In the genomic region with DNA sequence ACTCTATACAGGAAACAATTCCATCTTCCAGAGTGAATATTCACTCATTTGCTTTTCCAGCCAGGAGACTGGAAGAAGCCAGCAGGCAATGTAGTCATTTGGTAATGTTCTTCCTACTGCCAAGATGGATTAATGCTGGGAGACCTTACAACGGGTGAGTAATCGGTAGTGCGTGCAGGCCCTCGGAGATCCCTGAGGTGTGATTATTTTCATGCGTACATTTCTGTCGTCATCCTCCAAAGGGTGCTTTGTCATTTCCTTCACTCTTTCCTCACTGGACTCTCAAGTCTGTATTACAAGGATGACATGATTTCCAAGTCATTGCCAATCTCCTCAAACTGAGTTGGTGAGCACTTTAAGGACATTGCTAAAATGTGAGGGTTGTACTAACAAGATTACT, we compare ENCODE assay signal across 1 cellular context.
TF ChIP-seq lines count a peak whose summit lies in the region.

No MANE protein-coding gene starts in this region.

TF ChIP-seq in K562, 482 proteins besides CTCF, POLR2A, EP300 and RAD21 (continued from another document):
- TF ChIP-seq BRCA1 (IDR thresholded peaks at IDR 0.05) (no peak), BRCA1 (CRISPR knock-in tag; IDR thresholded peaks at IDR 0.05) (no peak), MAFG (tag; conservative IDR thresholded peaks at IDR 0.05) (0 out of 2 replicates have a peak, but pooled peaks have one; percentile 29), JUN (IDR thresholded peaks at IDR 0.05; ENCODE audit: borderline replicate concordance, low read depth, low read length) (peak; percentile 23; the same call in 1 of the 2 replicates), JUN (CRISPR knock-in tag; IDR thresholded peaks at IDR 0.05; ENCODE audit: borderline replicate concordance) (no peak), CSDE1 (IDR thresholded peaks at IDR 0.05) (no peak), NR2C1 (IDR thresholded peaks at IDR 0.05) (no peak), NR2C1 (tag; IDR thresholded peaks at IDR 0.05) (0 out of 2 replicates have a peak, but pooled peaks have one; percentile 29), PHF20 (IDR thresholded peaks at IDR 0.05; ENCODE audit: partially characterized antibody) (no peak), NCOA1 (IDR thresholded peaks at IDR 0.05; ENCODE audit: low read depth) (0 out of 2 replicates have a peak, but pooled peaks have one; percentile 43), CBX2 (IDR thresholded peaks at IDR 0.05; ENCODE audit: insufficient read depth, low read length, poor library complexity, severe bottlenecking) (no peak), FOSL1 (tag; conservative IDR thresholded peaks at IDR 0.05) (peak; percentile 66), RBM25 (IDR thresholded peaks at IDR 0.05; ENCODE audit: low read depth, low read length, severe bottlenecking) (no peak), SUPT5H (IDR thresholded peaks at IDR 0.05) (no peak), TRIM24 (IDR thresholded peaks at IDR 0.05) (peak; percentile 34 to 40; a peak in 2 of 4 replicates), DPF2 (IDR thresholded peaks at IDR 0.05) (peak; percentile 26; the same call in 1 of the 2 replicates), JUND (IDR thresholded peaks at IDR 0.05; ENCODE audit: borderline replicate concordance, low read depth, low read length) (peak; percentile 41; the same call in 1 of the 2 replicates), JUND (tag; IDR thresholded peaks at IDR 0.05; ENCODE audit: borderline replicate concordance, low read depth, low read length) (peak; percentile 69; the same call in 1 of the 3 replicates), CREM (IDR thresholded peaks at IDR 0.05; ENCODE audit: low read depth) (peak; percentile 81), HNRNPL (IDR thresholded peaks at IDR 0.05; ENCODE audit: low read depth, low read length) (no peak), ZNF589 (CRISPR knock-in tag; IDR thresholded peaks at IDR 0.05; ENCODE audit: low read depth) (peak; percentile 88; the same call in 1 of the 2 replicates), ATF1 (CRISPR knock-in tag; IDR thresholded peaks at IDR 0.05) (no peak), ATF1 (tag; IDR thresholded peaks at IDR 0.05) (peak; percentile 53), SPI1 (IDR thresholded peaks at IDR 0.05; ENCODE audit: borderline replicate concordance, low read depth, low read length) (no peak), GABPA (tag; conservative IDR thresholded peaks at IDR 0.05; ENCODE audit: low read depth) (peak; percentile 55), ZNF121 (CRISPR knock-in tag; conservative IDR thresholded peaks at IDR 0.05) (no peak), BHLHE40 (IDR thresholded peaks at IDR 0.05; ENCODE audit: low read length) (no peak; the same call in 1 of the 2 replicates), CXXC5 (CRISPR knock-in tag; IDR thresholded peaks at IDR 0.05) (peak; percentile 82), U2AF1 (optimal IDR thresholded peaks at IDR 0.05; ENCODE audit: low read depth, low read length) (no peak), GABPB2 (CRISPR knock-in tag; conservative IDR thresholded peaks at IDR 0.05) (no peak), ZNF316 (IDR thresholded peaks at IDR 0.05) (0 out of 2 replicates have a peak, but pooled peaks have one; percentile 14), RBM17 (IDR thresholded peaks at IDR 0.05; ENCODE audit: borderline replicate concordance, low read depth, low read length) (no peak), MEIS2 (IDR thresholded peaks at IDR 0.05; ENCODE audit: partially characterized antibody) (peak; percentile 18), L3MBTL2 (IDR thresholded peaks at IDR 0.05) (peak; percentile 73)
- TF ChIP-seq, protein P1, sequence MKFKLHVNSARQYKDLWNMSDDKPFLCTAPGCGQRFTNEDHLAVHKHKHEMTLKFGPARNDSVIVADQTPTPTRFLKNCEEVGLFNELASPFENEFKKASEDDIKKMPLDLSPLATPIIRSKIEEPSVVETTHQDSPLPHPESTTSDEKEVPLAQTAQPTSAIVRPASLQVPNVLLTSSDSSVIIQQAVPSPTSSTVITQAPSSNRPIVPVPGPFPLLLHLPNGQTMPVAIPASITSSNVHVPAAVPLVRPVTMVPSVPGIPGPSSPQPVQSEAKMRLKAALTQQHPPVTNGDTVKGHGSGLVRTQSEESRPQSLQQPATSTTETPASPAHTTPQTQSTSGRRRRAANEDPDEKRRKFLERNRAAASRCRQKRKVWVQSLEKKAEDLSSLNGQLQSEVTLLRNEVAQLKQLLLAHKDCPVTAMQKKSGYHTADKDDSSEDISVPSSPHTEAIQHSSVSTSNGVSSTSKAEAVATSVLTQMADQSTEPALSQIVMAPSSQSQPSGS (CRISPR knock-in tag; IDR thresholded peaks at IDR 0.05) = no peak
- TF ChIP-seq, protein P2, sequence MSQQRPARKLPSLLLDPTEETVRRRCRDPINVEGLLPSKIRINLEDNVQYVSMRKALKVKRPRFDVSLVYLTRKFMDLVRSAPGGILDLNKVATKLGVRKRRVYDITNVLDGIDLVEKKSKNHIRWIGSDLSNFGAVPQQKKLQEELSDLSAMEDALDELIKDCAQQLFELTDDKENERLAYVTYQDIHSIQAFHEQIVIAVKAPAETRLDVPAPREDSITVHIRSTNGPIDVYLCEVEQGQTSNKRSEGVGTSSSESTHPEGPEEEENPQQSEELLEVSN (IDR thresholded peaks at IDR 0.05; ENCODE audit: borderline replicate concordance in 1 of 2, extremely low read depth in 1 of 2, insufficient read depth in 1 of 2, insufficient read length in 1 of 2, low read depth in 1 of 2, low read length in 1 of 2, poor library complexity in 1 of 2, severe bottlenecking in 1 of 2) = peak in 1 of 2 experiments; percentile 17
- TF ChIP-seq, protein P3, sequence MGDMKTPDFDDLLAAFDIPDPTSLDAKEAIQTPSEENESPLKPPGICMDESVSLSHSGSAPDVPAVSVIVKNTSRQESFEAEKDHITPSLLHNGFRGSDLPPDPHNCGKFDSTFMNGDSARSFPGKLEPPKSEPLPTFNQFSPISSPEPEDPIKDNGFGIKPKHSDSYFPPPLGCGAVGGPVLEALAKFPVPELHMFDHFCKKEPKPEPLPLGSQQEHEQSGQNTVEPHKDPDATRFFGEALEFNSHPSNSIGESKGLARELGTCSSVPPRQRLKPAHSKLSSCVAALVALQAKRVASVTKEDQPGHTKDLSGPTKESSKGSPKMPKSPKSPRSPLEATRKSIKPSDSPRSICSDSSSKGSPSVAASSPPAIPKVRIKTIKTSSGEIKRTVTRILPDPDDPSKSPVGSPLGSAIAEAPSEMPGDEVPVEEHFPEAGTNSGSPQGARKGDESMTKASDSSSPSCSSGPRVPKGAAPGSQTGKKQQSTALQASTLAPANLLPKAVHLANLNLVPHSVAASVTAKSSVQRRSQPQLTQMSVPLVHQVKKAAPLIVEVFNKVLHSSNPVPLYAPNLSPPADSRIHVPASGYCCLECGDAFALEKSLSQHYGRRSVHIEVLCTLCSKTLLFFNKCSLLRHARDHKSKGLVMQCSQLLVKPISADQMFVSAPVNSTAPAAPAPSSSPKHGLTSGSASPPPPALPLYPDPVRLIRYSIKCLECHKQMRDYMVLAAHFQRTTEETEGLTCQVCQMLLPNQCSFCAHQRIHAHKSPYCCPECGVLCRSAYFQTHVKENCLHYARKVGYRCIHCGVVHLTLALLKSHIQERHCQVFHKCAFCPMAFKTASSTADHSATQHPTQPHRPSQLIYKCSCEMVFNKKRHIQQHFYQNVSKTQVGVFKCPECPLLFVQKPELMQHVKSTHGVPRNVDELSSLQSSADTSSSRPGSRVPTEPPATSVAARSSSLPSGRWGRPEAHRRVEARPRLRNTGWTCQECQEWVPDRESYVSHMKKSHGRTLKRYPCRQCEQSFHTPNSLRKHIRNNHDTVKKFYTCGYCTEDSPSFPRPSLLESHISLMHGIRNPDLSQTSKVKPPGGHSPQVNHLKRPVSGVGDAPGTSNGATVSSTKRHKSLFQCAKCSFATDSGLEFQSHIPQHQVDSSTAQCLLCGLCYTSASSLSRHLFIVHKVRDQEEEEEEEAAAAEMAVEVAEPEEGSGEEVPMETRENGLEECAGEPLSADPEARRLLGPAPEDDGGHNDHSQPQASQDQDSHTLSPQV (IDR thresholded peaks at IDR 0.05) = 0 out of 2 replicates have a peak, but pooled peaks have one; percentile 20
- TF ChIP-seq, protein P4, sequence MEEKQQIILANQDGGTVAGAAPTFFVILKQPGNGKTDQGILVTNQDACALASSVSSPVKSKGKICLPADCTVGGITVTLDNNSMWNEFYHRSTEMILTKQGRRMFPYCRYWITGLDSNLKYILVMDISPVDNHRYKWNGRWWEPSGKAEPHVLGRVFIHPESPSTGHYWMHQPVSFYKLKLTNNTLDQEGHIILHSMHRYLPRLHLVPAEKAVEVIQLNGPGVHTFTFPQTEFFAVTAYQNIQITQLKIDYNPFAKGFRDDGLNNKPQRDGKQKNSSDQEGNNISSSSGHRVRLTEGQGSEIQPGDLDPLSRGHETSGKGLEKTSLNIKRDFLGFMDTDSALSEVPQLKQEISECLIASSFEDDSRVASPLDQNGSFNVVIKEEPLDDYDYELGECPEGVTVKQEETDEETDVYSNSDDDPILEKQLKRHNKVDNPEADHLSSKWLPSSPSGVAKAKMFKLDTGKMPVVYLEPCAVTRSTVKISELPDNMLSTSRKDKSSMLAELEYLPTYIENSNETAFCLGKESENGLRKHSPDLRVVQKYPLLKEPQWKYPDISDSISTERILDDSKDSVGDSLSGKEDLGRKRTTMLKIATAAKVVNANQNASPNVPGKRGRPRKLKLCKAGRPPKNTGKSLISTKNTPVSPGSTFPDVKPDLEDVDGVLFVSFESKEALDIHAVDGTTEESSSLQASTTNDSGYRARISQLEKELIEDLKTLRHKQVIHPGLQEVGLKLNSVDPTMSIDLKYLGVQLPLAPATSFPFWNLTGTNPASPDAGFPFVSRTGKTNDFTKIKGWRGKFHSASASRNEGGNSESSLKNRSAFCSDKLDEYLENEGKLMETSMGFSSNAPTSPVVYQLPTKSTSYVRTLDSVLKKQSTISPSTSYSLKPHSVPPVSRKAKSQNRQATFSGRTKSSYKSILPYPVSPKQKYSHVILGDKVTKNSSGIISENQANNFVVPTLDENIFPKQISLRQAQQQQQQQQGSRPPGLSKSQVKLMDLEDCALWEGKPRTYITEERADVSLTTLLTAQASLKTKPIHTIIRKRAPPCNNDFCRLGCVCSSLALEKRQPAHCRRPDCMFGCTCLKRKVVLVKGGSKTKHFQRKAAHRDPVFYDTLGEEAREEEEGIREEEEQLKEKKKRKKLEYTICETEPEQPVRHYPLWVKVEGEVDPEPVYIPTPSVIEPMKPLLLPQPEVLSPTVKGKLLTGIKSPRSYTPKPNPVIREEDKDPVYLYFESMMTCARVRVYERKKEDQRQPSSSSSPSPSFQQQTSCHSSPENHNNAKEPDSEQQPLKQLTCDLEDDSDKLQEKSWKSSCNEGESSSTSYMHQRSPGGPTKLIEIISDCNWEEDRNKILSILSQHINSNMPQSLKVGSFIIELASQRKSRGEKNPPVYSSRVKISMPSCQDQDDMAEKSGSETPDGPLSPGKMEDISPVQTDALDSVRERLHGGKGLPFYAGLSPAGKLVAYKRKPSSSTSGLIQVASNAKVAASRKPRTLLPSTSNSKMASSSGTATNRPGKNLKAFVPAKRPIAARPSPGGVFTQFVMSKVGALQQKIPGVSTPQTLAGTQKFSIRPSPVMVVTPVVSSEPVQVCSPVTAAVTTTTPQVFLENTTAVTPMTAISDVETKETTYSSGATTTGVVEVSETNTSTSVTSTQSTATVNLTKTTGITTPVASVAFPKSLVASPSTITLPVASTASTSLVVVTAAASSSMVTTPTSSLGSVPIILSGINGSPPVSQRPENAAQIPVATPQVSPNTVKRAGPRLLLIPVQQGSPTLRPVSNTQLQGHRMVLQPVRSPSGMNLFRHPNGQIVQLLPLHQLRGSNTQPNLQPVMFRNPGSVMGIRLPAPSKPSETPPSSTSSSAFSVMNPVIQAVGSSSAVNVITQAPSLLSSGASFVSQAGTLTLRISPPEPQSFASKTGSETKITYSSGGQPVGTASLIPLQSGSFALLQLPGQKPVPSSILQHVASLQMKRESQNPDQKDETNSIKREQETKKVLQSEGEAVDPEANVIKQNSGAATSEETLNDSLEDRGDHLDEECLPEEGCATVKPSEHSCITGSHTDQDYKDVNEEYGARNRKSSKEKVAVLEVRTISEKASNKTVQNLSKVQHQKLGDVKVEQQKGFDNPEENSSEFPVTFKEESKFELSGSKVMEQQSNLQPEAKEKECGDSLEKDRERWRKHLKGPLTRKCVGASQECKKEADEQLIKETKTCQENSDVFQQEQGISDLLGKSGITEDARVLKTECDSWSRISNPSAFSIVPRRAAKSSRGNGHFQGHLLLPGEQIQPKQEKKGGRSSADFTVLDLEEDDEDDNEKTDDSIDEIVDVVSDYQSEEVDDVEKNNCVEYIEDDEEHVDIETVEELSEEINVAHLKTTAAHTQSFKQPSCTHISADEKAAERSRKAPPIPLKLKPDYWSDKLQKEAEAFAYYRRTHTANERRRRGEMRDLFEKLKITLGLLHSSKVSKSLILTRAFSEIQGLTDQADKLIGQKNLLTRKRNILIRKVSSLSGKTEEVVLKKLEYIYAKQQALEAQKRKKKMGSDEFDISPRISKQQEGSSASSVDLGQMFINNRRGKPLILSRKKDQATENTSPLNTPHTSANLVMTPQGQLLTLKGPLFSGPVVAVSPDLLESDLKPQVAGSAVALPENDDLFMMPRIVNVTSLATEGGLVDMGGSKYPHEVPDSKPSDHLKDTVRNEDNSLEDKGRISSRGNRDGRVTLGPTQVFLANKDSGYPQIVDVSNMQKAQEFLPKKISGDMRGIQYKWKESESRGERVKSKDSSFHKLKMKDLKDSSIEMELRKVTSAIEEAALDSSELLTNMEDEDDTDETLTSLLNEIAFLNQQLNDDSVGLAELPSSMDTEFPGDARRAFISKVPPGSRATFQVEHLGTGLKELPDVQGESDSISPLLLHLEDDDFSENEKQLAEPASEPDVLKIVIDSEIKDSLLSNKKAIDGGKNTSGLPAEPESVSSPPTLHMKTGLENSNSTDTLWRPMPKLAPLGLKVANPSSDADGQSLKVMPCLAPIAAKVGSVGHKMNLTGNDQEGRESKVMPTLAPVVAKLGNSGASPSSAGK (IDR thresholded peaks at IDR 0.05) = peak; percentile 69
- TF ChIP-seq, protein P5, sequence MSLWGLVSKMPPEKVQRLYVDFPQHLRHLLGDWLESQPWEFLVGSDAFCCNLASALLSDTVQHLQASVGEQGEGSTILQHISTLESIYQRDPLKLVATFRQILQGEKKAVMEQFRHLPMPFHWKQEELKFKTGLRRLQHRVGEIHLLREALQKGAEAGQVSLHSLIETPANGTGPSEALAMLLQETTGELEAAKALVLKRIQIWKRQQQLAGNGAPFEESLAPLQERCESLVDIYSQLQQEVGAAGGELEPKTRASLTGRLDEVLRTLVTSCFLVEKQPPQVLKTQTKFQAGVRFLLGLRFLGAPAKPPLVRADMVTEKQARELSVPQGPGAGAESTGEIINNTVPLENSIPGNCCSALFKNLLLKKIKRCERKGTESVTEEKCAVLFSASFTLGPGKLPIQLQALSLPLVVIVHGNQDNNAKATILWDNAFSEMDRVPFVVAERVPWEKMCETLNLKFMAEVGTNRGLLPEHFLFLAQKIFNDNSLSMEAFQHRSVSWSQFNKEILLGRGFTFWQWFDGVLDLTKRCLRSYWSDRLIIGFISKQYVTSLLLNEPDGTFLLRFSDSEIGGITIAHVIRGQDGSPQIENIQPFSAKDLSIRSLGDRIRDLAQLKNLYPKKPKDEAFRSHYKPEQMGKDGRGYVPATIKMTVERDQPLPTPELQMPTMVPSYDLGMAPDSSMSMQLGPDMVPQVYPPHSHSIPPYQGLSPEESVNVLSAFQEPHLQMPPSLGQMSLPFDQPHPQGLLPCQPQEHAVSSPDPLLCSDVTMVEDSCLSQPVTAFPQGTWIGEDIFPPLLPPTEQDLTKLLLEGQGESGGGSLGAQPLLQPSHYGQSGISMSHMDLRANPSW (CRISPR knock-in tag; IDR thresholded peaks at IDR 0.05) = no peak
